In the genomic region with DNA sequence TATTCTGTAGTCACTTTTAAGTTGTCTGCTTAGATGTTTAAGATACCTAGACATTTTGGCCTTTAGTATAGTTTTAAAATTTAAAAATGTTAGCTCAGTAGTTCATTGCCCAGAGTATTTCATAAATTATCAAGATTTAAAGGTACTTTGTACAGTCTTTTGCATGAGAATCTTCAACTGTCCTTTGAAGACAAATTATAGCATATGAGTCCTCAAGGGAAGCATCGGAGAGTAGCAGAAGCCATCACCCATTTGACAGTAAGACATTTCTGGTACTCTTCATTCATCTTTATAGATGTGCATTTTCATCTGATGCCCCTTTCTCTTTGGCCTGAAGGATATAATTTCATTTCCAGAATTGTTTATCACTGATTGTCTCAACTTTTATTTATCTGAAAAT, we compare ENCODE assay signal across 25 cellular contexts.
DNase-seq lines count a peak whose midpoint lies in the region; ATAC-seq, FAIRE-seq and TF ChIP-seq lines count a peak whose summit lies in the region.
"Had no signal": no experiment of that assay in that cellular context is flagged by ENCODE, and none has a peak within 500 bp of the region (broad histone marks: within the 10 kb centered on the region; RNA-seq: fewer than 3 reads in every experiment).

No MANE protein-coding gene starts in this region.

- H3F3A ChIP-seq in PC-9 (ENCODE audit: insufficient read depth, low read depth) = peaks cover 63% of the 10 kb centered on the region

- peaks cover 28% of the 10 kb centered on the region for H4K20me1 ChIP-seq in PC-9 (ENCODE audit: insufficient read depth)
- H4K20me1 ChIP-seq in GM12878 (ENCODE audit: control insufficient read depth, insufficient read depth) = peaks cover 6% of the 10 kb centered on the region
- H4K20me1 ChIP-seq in HepG2 (ENCODE audit: insufficient read depth, low read length) = no peaks in the 10 kb centered on the region

- peak overlapping the region; percentile 54 to 56 for H3K27ac Mint-ChIP-seq in natural killer cell
- H3K27ac Mint-ChIP-seq in natural killer cell treated with Interleukin-12 subunit alpha and Interleukin-12 subunit beta and Interleukin-15 and Interleukin-18, amount 100 ng/mL, for 72 hours = peak overlapping the region in 1 of 2 donors; percentile 4
- H3K27ac Mint-ChIP-seq in stimulated activated naive B cell treated with anti-CD40 and anti-IgM and Interleukin-4, amounts not matched to agents 10 μg/mL and 1 μg/mL and 100 μg/mL, for 72 hours = peak overlapping the region; percentile 17
- H3K27ac Mint-ChIP-seq: progenitor cell of endocrine pancreas had no signal

- in situ Hi-C loops in GM12878 (cut with MboI) = no loop called here
- in situ Hi-C loops in HepG2 (cut with HindIII; ENCODE audit: extremely low pct_ligation_motif_present, low pct_unique_long_range_greater_than_20kb) = no loop called here

- peak overlapping the region; percentile 12; the same call in 1 of the 2 replicates for H3K27ac ChIP-seq in PC-9
- H3K27ac ChIP-seq in GM12878 (ENCODE audit: control insufficient read depth, insufficient read depth) = no peak overlapping the region
- no peak overlapping the region for H3K27ac ChIP-seq in HepG2 (ENCODE audit: extremely low read length, insufficient read depth, low read length)
- H3K27ac ChIP-seq: gastrocnemius medialis, thoracic aorta had no signal

- H3K36me3 ChIP-seq in PC-9 (ENCODE audit: low read depth) = peaks cover 45% of the 10 kb centered on the region
- peaks cover 2 to 31% of the 10 kb centered on the region in 2 experiments for H3K36me3 ChIP-seq in GM12878 (ENCODE audit: control insufficient read depth in 2 of 2, insufficient read depth in 2 of 2, low read length in 1 of 2)
- H3K36me3 ChIP-seq in HepG2 (replicated peaks in 1 of 2; ENCODE audit: control insufficient read depth in 1 of 2, insufficient read depth in 2 of 2, low read length in 2 of 2) = peaks cover 8 to 23% of the 10 kb centered on the region in 2 experiments; a peak in 4 of 5 replicates
- H3K36me3 ChIP-seq: gastrocnemius medialis had no signal

- TF ChIP-seq POLR2A in GM12878 (IDR thresholded peaks at IDR 0.05; ENCODE audit: low read depth, low read length) (no peak), HepG2 (IDR thresholded peaks at IDR 0.05; ENCODE audit: insufficient read depth in 1 of 2, low read depth in 2 of 2, low read length in 2 of 2) (no peak)

- FAIRE-seq in GM12878 (lab: Jason Lieb, UNC) (no peak), HepG2 (lab: Jason Lieb, UNC) (no peak)
- FAIRE-seq: GM12891, urothelium cell line had no signal

- H3K4me2 ChIP-seq in PC-9 (no peak overlapping the region), GM12878 (ENCODE audit: control insufficient read depth, insufficient read depth) (no peak overlapping the region), HepG2 (ENCODE audit: low read depth, low read length) (no peak overlapping the region)

- POLR2A ChIA-PET in PC-9 (lab: Charles Lee; ENCODE audit: unreplicated experiment) (interaction anchor here (0.6 kb wide), 1 partner anchor 19 kb away, joined by 5 read pairs; no protein-coding TSS in a partner anchor), GM12878 (lab: Charles Lee) (interaction anchor here (0.6 kb wide), 1 partner anchor 9 kb away, joined by 6 read pairs; no protein-coding TSS in a partner anchor), HepG2 (lab: Yijun Ruan, JAX) (no interaction called here)

- BruUV-seq in PC-9 (replicated peaks; lab: Mats Ljungman, UMichigan) (no TSS peak), GM12878 (replicated peaks; lab: Mats Ljungman, UMichigan) (TSS peak; percentile 23), HepG2 (replicated peaks; lab: Mats Ljungman, UMichigan) (no TSS peak)

- SMC1A ChIA-PET in GM12878 (lab: Charles Lee; ENCODE audit: uncharacterized antibody, unreplicated experiment) = interaction anchor here (0.7 to 0.9 kb wide), 2 partner anchors 19 to 25 kb away, joined by 3 read pairs; no protein-coding TSS in a partner anchor

- no peak overlapping the region for H3K4me3 Mint-ChIP-seq in natural killer cell
- H3K4me3 Mint-ChIP-seq in natural killer cell treated with Interleukin-12 subunit alpha and Interleukin-12 subunit beta and Interleukin-15 and Interleukin-18, amount 100 ng/mL, for 72 hours = no peak overlapping the region
- H3K4me3 Mint-ChIP-seq in stimulated activated naive B cell treated with anti-CD40 and anti-IgM and Interleukin-4, amounts not matched to agents 10 μg/mL and 1 μg/mL and 100 μg/mL, for 72 hours = no peak overlapping the region
- H3K4me3 Mint-ChIP-seq: CD14-positive monocyte had no signal

- H2AFZ ChIP-seq in PC-9 = no peak overlapping the region
- no peak overlapping the region for H2AFZ ChIP-seq in GM12878 (ENCODE audit: control insufficient read depth, low read depth, low read length)
- H2AFZ ChIP-seq in HepG2 (ENCODE audit: low read length) = no peak overlapping the region

- H3K9me3 ChIP-seq in PC-9 (ENCODE audit: insufficient read depth, low read depth) = no peaks in the 10 kb centered on the region
- H3K9me3 ChIP-seq in GM12878 (replicated peaks; ENCODE audit: control insufficient read depth, insufficient read depth, low read length) = no peaks in the 10 kb centered on the region
- no peaks in the 10 kb centered on the region for H3K9me3 ChIP-seq in HepG2 (ENCODE audit: low read length)
- H3K9me3 ChIP-seq: gastrocnemius medialis, thoracic aorta had no signal

- H3K4me1 ChIP-seq in PC-9 (replicated peaks; ENCODE audit: insufficient read depth) = 0 out of 2 replicates have a peak, but pooled peaks cover 5% of the 10 kb centered on the region
- H3K4me1 ChIP-seq in GM12878 (ENCODE audit: control insufficient read depth, insufficient read depth, low read length) = no peaks in the 10 kb centered on the region; the same call in 1 of the 2 replicates
- peaks cover 16% of the 10 kb centered on the region for H3K4me1 ChIP-seq in HepG2 (ENCODE audit: insufficient read depth, low read length)

- H3K79me2 ChIP-seq in PC-9 (ENCODE audit: low read depth) = peaks cover 83% of the 10 kb centered on the region
- H3K79me2 ChIP-seq in GM12878 (ENCODE audit: control insufficient read depth, insufficient read depth, low read length) = peaks cover 69% of the 10 kb centered on the region
- peaks cover 83% of the 10 kb centered on the region for H3K79me2 ChIP-seq in HepG2 (ENCODE audit: insufficient read depth, low read length)

- H3K36me3 Mint-ChIP-seq in natural killer cell = no peaks in the 10 kb centered on the region
- H3K36me3 Mint-ChIP-seq in natural killer cell treated with Interleukin-12 subunit alpha and Interleukin-12 subunit beta and Interleukin-15 and Interleukin-18, amount 100 ng/mL, for 72 hours = peaks cover 7% of the 10 kb centered on the region
- peaks cover 28 to 43% of the 10 kb centered on the region in 2 donors for H3K36me3 Mint-ChIP-seq in stimulated activated naive B cell treated with anti-CD40 and anti-IgM and Interleukin-4, amounts not matched to agents 10 μg/mL and 1 μg/mL and 100 μg/mL, for 72 hours

- no peak for TF ChIP-seq CTCF in natural killer cell (IDR thresholded peaks at IDR 0.05)
- no peak for TF ChIP-seq CTCF in PC-9 (conservative IDR thresholded peaks at IDR 0.05)
- TF ChIP-seq CTCF in GM12878 (IDR thresholded peaks at IDR 0.05 in 2 of 3, conservative IDR thresholded peaks at IDR 0.05 in 1 of 3; ENCODE audit: control insufficient read depth in 2 of 3, extremely low read depth in 1 of 3, insufficient read depth in 1 of 3, low read depth in 3 of 3, low read length in 3 of 3) = no peak
- TF ChIP-seq CTCF in HepG2 (CRISPR knock-in tag; IDR thresholded peaks at IDR 0.05) = no peak

- H3K27me3 ChIP-seq in PC-9 (ENCODE audit: insufficient read depth, low read depth) (no peaks in the 10 kb centered on the region), GM12878 (replicated peaks in 1 of 2; ENCODE audit: control insufficient read depth in 2 of 2, insufficient read depth in 2 of 2, low read length in 1 of 2) (no peaks in the 10 kb centered on the region), HepG2 (ENCODE audit: control insufficient read depth in 1 of 2, insufficient read depth in 2 of 2, low read length in 2 of 2) (no peaks in the 10 kb centered on the region)
- H3K27me3 ChIP-seq: gastrocnemius medialis had no signal

- no peaks in the 10 kb centered on the region for H3K9me2 ChIP-seq in PC-9 (ENCODE audit: insufficient read depth)

- CTCF ChIA-PET in PC-9 (lab: Charles Lee) (no interaction called here), GM12878 (lab: Yijun Ruan, JAX) (no interaction called here), HepG2 (lab: Yijun Ruan, JAX; ENCODE audit: low intra/inter-chr PET ratio, low total read pairs) (no interaction called here)

- WGBS in GM12878 (ENCODE audit: insufficient coverage, insufficient replicate concordance, low lambda C conversion rate, missing lambda C conversion rate) = 100% methylated on average over 1 of the region's 1 CpG
- WGBS in HepG2 (ENCODE audit: low lambda C conversion rate) = 97% methylated on average over 1 of the region's 1 CpG

- H3K9me3 Mint-ChIP-seq in natural killer cell = no peaks in the 10 kb centered on the region
- no peaks in the 10 kb centered on the region for H3K9me3 Mint-ChIP-seq in natural killer cell treated with Interleukin-12 subunit alpha and Interleukin-12 subunit beta and Interleukin-15 and Interleukin-18, amount 100 ng/mL, for 72 hours
- no peaks in the 10 kb centered on the region for H3K9me3 Mint-ChIP-seq in stimulated activated naive B cell treated with anti-CD40 and anti-IgM and Interleukin-4, amounts not matched to agents 10 μg/mL and 1 μg/mL and 100 μg/mL, for 72 hours
- H3K9me3 Mint-ChIP-seq: CD14-positive monocyte had no signal

- H3K27me3 Mint-ChIP-seq in natural killer cell (ENCODE audit: low read depth in 2 of 2) = no peaks in the 10 kb centered on the region
- H3K27me3 Mint-ChIP-seq in natural killer cell treated with Interleukin-12 subunit alpha and Interleukin-12 subunit beta and Interleukin-15 and Interleukin-18, amount 100 ng/mL, for 72 hours = no peaks in the 10 kb centered on the region
- H3K27me3 Mint-ChIP-seq in stimulated activated naive B cell treated with anti-CD40 and anti-IgM and Interleukin-4, amounts not matched to agents 10 μg/mL and 1 μg/mL and 100 μg/mL, for 72 hours = no peaks in the 10 kb centered on the region
- H3K27me3 Mint-ChIP-seq: progenitor cell of endocrine pancreas had no signal

- DNase-seq in natural killer cell = no peak
- DNase-seq in natural killer cell treated with Interleukin-12 subunit alpha and Interleukin-12 subunit beta and Interleukin-15 and Interleukin-18, amount 100 ng/mL, for 72 hours (ENCODE audit: low spot score) = no peak
- no peak for DNase-seq in PC-9
- DNase-seq in GM12878 (ENCODE audit: low read depth, low spot score) = no peak
- no peak for DNase-seq in stimulated activated naive B cell treated with anti-CD40 and anti-IgM and Interleukin-4, amounts not matched to agents 10 μg/mL and 1 μg/mL and 100 μg/mL, for 72 hours
- no peak for DNase-seq in HepG2 (ENCODE audit: low spot score)
- DNase-seq: activated CD4-positive, CD25-positive, alpha-beta regulatory T cell; cerebellar nuclear complex; gastrocnemius medialis; GOT3; hippocampal formation; left colon; mammary epithelial cell; Right ventricle myocardium superior; stimulated activated CD4-positive, alpha-beta T cell treated with anti-CD3 and anti-CD28 coated beads, Interleukin-12 subunit alpha, Interleukin-12 subunit beta, amount 100 ng/mL, for 4 hours; stimulated activated CD4-positive, alpha-beta T cell treated with anti-CD3 and anti-CD28 coated beads, Interleukin-4, amount 100 ng/mL, for 1 hour; stimulated activated naive CD4-positive, alpha-beta T cell; T-helper 9 cell had no signal

- RAD21 ChIA-PET in GM12878 (lab: Charles Lee; ENCODE audit: unreplicated experiment) = no interaction called here

- TF ChIP-seq EP300 in GM12878 (IDR thresholded peaks at IDR 0.05; ENCODE audit: borderline replicate concordance in 1 of 2, control insufficient read depth in 1 of 2, low read depth in 2 of 2, low read length in 2 of 2) (no peak), HepG2 (IDR thresholded peaks at IDR 0.05; ENCODE audit: low read depth in 2 of 2, low read length in 2 of 2) (no peak), HepG2 (CRISPR knock-in tag; IDR thresholded peaks at IDR 0.05; ENCODE audit: borderline replicate concordance) (no peak)

- peaks cover 17 to 25% of the 10 kb centered on the region in 2 donors for H3K4me1 Mint-ChIP-seq in natural killer cell
- H3K4me1 Mint-ChIP-seq in natural killer cell treated with Interleukin-12 subunit alpha and Interleukin-12 subunit beta and Interleukin-15 and Interleukin-18, amount 100 ng/mL, for 72 hours (ENCODE audit: low read depth in 2 of 2) = peaks cover 10 to 15% of the 10 kb centered on the region in 2 donors
- peaks cover 19 to 33% of the 10 kb centered on the region in 2 donors for H3K4me1 Mint-ChIP-seq in stimulated activated naive B cell treated with anti-CD40 and anti-IgM and Interleukin-4, amounts not matched to agents 10 μg/mL and 1 μg/mL and 100 μg/mL, for 72 hours
- H3K4me1 Mint-ChIP-seq: CD14-positive monocyte had no signal

- ATAC-seq in natural killer cell (no peak), GM12878 (no peak), HG02798 (IDR thresholded peaks at IDR 0.05; ENCODE audit: poor library complexity, unreplicated experiment) (no peak), HepG2 (no peak)
- no peak for ATAC-seq in natural killer cell treated with Interleukin-12 subunit alpha and Interleukin-12 subunit beta and Interleukin-15 and Interleukin-18, amount 100 ng/mL, for 72 hours
- ATAC-seq in stimulated activated naive B cell treated with anti-CD40 and anti-IgM and Interleukin-4, amounts not matched to agents 10 μg/mL and 1 μg/mL and 100 μg/mL, for 72 hours (replicated peaks) = no peak
- ATAC-seq: gastrocnemius medialis, left colon, sciatic nerve had no signal

- intact Hi-C loops in natural killer cell (cut with micrococcal nuclease) (no loop called here), PC-9 (cut with micrococcal nuclease; ENCODE audit: unreplicated experiment) (no loop called here), GM12878 (cut with micrococcal nuclease; ENCODE audit: unreplicated experiment) (no loop called here), HepG2 (cut with micrococcal nuclease; ENCODE audit: unreplicated experiment) (no loop called here)

- no peak for TF ChIP-seq RAD21 in GM12878 (IDR thresholded peaks at IDR 0.05; ENCODE audit: insufficient read depth, low read depth, low read length)
- TF ChIP-seq RAD21 in HepG2 (CRISPR knock-in tag; IDR thresholded peaks at IDR 0.05) = no peak

- no peak overlapping the region for H3K9ac ChIP-seq in GM12878 (ENCODE audit: control insufficient read depth, insufficient read depth, low read length)
- H3K9ac ChIP-seq in HepG2 (ENCODE audit: insufficient read depth, low read depth, low read length) = no peak overlapping the region

- no peak overlapping the region for H3K4me3 ChIP-seq in PC-9
- no peak overlapping the region for H3K4me3 ChIP-seq in GM12878
- H3K4me3 ChIP-seq in HepG2 (replicated peaks in 1 of 3; ENCODE audit: insufficient read depth in 1 of 3, low read depth in 2 of 3, low read length in 3 of 3) = no peak overlapping the region
- H3K4me3 ChIP-seq: gastrocnemius medialis, thoracic aorta had no signal
